15 cellular contexts compared by ENCODE assay signal in the genomic region with DNA sequence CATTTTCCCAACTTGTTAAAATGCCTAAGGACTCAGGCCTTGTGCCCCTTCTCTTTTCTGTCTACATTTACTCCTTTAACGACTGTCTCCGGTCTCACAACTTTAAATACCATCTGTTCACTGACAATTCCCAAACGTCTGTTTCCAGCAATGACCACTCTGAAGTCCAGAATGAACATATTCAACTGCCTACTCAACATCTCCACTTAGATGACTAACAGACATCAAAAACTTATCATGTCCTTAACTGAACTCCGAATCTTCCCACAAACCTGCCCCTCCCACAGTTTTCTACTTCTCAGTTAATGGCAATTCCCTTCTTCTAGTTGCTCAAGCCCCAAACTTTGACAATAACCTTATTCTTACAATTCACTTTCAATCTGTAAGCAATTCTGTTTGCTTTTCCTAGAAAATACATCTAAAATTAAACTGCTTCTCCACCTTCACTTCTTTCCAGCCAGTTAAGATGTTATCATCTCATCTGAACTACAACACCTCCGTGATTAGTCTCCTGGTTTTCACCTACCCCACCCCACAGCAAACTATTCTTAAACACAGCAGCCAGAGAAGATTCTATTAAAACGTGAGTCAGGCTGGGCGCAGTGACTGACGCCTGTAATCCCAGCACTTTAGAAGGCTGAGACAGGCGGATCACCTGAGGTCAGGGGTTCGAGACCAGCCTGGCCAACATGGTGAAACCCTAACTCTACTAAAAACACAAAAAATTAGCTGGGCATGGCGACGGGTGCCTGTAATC. TPM values are rescaled to one million over a fixed set of nuclear protein-coding genes. Genes with fewer than 3 reads are reported as not detected.
DNase-seq lines count a peak whose midpoint lies in the region; ATAC-seq and TF ChIP-seq lines count a peak whose summit lies in the region.
"Had no signal": no experiment of that assay in that cellular context is flagged by ENCODE, and none has a peak within 500 bp of the region (broad histone marks: within the 10 kb centered on the region; RNA-seq: fewer than 3 reads in every experiment).

No MANE protein-coding gene starts in this region.

- no peaks in the 10 kb centered on the region for H3K36me3 ChIP-seq in CD4-positive, alpha-beta memory T cell (ENCODE audit: insufficient read depth, low read length)
- H3K36me3 ChIP-seq in endodermal cell (ENCODE audit: control insufficient read depth, insufficient read depth, low read length), result no peaks in the 10 kb centered on the region
- H3K36me3 ChIP-seq: gastrocnemius medialis, right lobe of liver had no signal

- H3K4me3 ChIP-seq in CD4-positive, alpha-beta memory T cell (ENCODE audit: low read length in 2 of 2), result no peak overlapping the region
- H3K4me3 ChIP-seq in endodermal cell (ENCODE audit: low read length), result no peak overlapping the region
- H3K4me3 ChIP-seq: gastrocnemius medialis, right lobe of liver had no signal

- DNase-seq in CD4-positive, alpha-beta memory T cell, result no peak
- DNase-seq in HT1080 (ENCODE audit: low read depth), result peak; percentile 10
- DNase-seq in endodermal cell, result peak; percentile 29
- DNase-seq in nephron progenitor cell, result no peak
- DNase-seq in superior temporal gyrus (ENCODE audit: extremely low spot score), result no peak
- DNase-seq: activated CD8-positive, alpha-beta memory T cell treated with anti-CD3 and anti-CD28 coated beads, Interleukin-2, amount 10 ng/mL, durations not matched to agents 7 days and 5 days; amniotic stem cell; cortex of kidney; gastrocnemius medialis; NCI-H187; NCI-H526 treated with DMSO at 0.1 percent for 48 hours; right lobe of liver; Right ventricle myocardium superior had no signal

- no peaks in the 10 kb centered on the region for H3K9me3 ChIP-seq in CD4-positive, alpha-beta memory T cell (ENCODE audit: control insufficient read depth in 1 of 2, low read length in 2 of 2)
- no peaks in the 10 kb centered on the region for H3K9me3 ChIP-seq in endodermal cell (ENCODE audit: control insufficient read depth, low read length)
- H3K9me3 ChIP-seq: gastrocnemius medialis, right lobe of liver had no signal

- whole genome bisulfite sequencing in endodermal cell (ENCODE audit: insufficient coverage in 1 of 2, insufficient read length in 1 of 2), 2 experiments, result 91 to 93% methylated on average over 6 to 12 of the region's 12 CpGs

- H3K9ac ChIP-seq in endodermal cell (ENCODE audit: extremely low read depth, low read length, poor library complexity, severe bottlenecking), result no peak overlapping the region

- peaks cover 0 to 2% (median 0%) of the 10 kb centered on the region in 8 donors for H3K9me3 Mint-ChIP-seq in CD4-positive, alpha-beta memory T cell
- H3K9me3 Mint-ChIP-seq in endodermal cell (peaks cover 3% of the 10 kb centered on the region), nephron progenitor cell (peaks cover 7% of the 10 kb centered on the region)

- CTCF ChIA-PET in CD4-positive, alpha-beta memory T cell (lab: Charles Lee; ENCODE audit: partially characterized antibody), result no interaction called here

- POLR2A ChIA-PET in CD4-positive, alpha-beta memory T cell (lab: Charles Lee; ENCODE audit: partially characterized antibody), result no interaction called here

- TF ChIP-seq CTCF in endodermal cell (conservative IDR thresholded peaks at IDR 0.05) (no peak), nephron progenitor cell (IDR thresholded peaks at IDR 0.05) (no peak)

- H3K36me3 Mint-ChIP-seq in CD4-positive, alpha-beta memory T cell, result peaks cover 5 to 16% of the 10 kb centered on the region in 2 donors
- H3K36me3 Mint-ChIP-seq in endodermal cell (ENCODE audit: low read depth) (no peaks in the 10 kb centered on the region), nephron progenitor cell (ENCODE audit: low read depth) (peaks cover 5% of the 10 kb centered on the region)

- ATAC-seq in HG03439 (IDR thresholded peaks at IDR 0.05; ENCODE audit: unreplicated experiment) (no peak), HG03196 (IDR thresholded peaks at IDR 0.05; ENCODE audit: unreplicated experiment) (no peak)
- ATAC-seq: activated CD8-positive, alpha-beta memory T cell treated with anti-CD3 and anti-CD28 coated beads, Interleukin-2, amount 10 ng/mL, durations not matched to agents 7 days and 5 days; gastrocnemius medialis; right lobe of liver had no signal

- H3K27ac ChIP-seq in CD4-positive, alpha-beta memory T cell (ENCODE audit: low read depth, low read length), result no peak overlapping the region
- H3K27ac ChIP-seq in endodermal cell (ENCODE audit: low read depth, low read length), result no peak overlapping the region
- H3K27ac ChIP-seq: right lobe of liver had no signal

- intact Hi-C loops in CD4-positive, alpha-beta memory T cell (cut with micrococcal nuclease), result no loop called here

- H3K4me1 Mint-ChIP-seq in CD4-positive, alpha-beta memory T cell, result peaks cover 49 to 76% (median 60%) of the 10 kb centered on the region in 4 donors
- H3K4me1 Mint-ChIP-seq in endodermal cell (peaks cover 9% of the 10 kb centered on the region), nephron progenitor cell (peaks cover 27% of the 10 kb centered on the region)

- H3K4me1 ChIP-seq in CD4-positive, alpha-beta memory T cell (ENCODE audit: insufficient read depth, low read length), result peaks cover 55% of the 10 kb centered on the region
- H3K4me1 ChIP-seq in endodermal cell (ENCODE audit: control insufficient read depth, insufficient read depth, low read length), result peaks cover 6% of the 10 kb centered on the region

- H3K27me3 ChIP-seq in CD4-positive, alpha-beta memory T cell (ENCODE audit: insufficient read depth, low read length), result no peaks in the 10 kb centered on the region
- no peaks in the 10 kb centered on the region for H3K27me3 ChIP-seq in endodermal cell (ENCODE audit: control insufficient read depth, insufficient read depth, low read length, poor library complexity, severe bottlenecking)
- H3K27me3 ChIP-seq: gastrocnemius medialis, right lobe of liver had no signal

- H3K4me3 Mint-ChIP-seq in CD4-positive, alpha-beta memory T cell, result peak overlapping the region in 6 of 8 donors; percentile 9 to 52 (median 36)
- H3K4me3 Mint-ChIP-seq in endodermal cell, result no peak overlapping the region
- peak overlapping the region; percentile 6 for H3K4me3 Mint-ChIP-seq in nephron progenitor cell
- H3K4me3 Mint-ChIP-seq: activated CD8-positive, alpha-beta memory T cell treated with anti-CD3 and anti-CD28 coated beads, Interleukin-2, amount 10 ng/mL, durations not matched to agents 7 days and 5 days had no signal

- H3K27ac Mint-ChIP-seq in CD4-positive, alpha-beta memory T cell, result peak overlapping the region in 5 of 7 donors; percentile 27 to 67 (median 36)
- H3K27ac Mint-ChIP-seq in endodermal cell, result no peak overlapping the region
- no peak overlapping the region for H3K27ac Mint-ChIP-seq in nephron progenitor cell
- H3K27ac Mint-ChIP-seq: activated CD8-positive, alpha-beta memory T cell treated with anti-CD3 and anti-CD28 coated beads, Interleukin-2, amount 10 ng/mL, durations not matched to agents 7 days and 5 days had no signal

- H3K27me3 Mint-ChIP-seq in CD4-positive, alpha-beta memory T cell, result peaks cover 0 to 1% of the 10 kb centered on the region in 2 donors
- H3K27me3 Mint-ChIP-seq in endodermal cell (ENCODE audit: insufficient read depth) (no peaks in the 10 kb centered on the region), nephron progenitor cell (ENCODE audit: low read depth, poor library complexity) (peaks cover 4% of the 10 kb centered on the region)

RNA-seq across cellular contexts. Expression of a gene that starts 2.9 kb away (rescaled TPM):
- total RNA-seq in CD4-positive, alpha-beta memory T cell, result 10 to 100 TPM; 12.4 to 13.4 TPM
- 10 to 100 TPM in 1 of 2 donors, 1 to 10 TPM in 1; 5.2 to 22.7 TPM for polyA plus RNA-seq in CD4-positive, alpha-beta memory T cell
- total RNA-seq in HT1080 (2014; rRNA removed; shearing (Covaris generic)), result 21.7 and 26.8 TPM in 2 replicates
- 62.8 and 66.0 TPM in 2 replicates for polyA plus RNA-seq in HT1080 (2015; cell fraction: cytosol; rRNA removed)
- polyA plus RNA-seq in HT1080 (2015; cell fraction: nucleus; rRNA removed), result 38.5 and 43.1 TPM in 2 replicates
- total RNA-seq in endodermal cell, result 10 to 100 TPM; 20.7 to 25.4 TPM
- polyA plus RNA-seq in endodermal cell (2013, experiment 1 of 2), result 35.9 TPM
- 35.9 TPM for polyA plus RNA-seq in endodermal cell (2013, experiment 2 of 2)

Comparison
In these comparisons a context has a peak if more than half of its experiments do, and no peak if none do; other contexts are left out.
1. DNase-seq: peak in HT1080 (single experiment) and endodermal cell (single experiment); none in CD4-positive, alpha-beta memory T cell (0 of 5), nephron progenitor cell (single experiment) and superior temporal gyrus (single experiment).
2. H3K27ac Mint-ChIP-seq: peak in CD4-positive, alpha-beta memory T cell (5 of 7); none in endodermal cell (single experiment) and nephron progenitor cell (single experiment).